Comparison of ENCODE assay signal across 21 cellular contexts in the genomic region with DNA sequence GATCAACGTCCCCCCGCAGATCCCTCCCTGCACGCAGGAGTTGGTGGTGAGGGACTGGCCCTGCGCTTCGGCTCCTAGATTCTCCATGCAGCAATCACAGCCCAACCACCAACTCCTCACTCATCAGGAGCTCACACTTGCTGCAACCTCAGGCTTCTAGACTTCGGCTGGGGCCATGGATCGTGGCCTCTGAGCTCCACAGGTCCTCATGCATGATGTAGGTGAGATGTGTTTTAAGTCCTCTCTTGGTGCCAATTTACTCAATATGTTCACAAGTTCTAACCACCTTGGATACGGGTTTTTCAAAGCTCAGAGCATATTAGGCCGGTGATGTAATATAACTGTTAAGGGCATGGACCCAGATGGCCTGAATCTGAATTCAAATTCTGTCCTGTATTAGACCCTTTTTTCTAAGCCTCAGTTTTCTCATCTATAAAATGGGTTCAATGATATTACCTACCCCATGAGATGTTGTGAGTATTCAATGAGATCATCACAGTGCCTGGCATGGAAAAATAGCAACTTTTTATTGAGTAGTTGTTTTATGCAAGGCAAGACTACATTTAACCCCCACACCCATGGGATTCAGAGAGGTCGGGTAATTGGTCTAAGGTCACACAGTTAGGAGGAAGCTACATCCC. TPM values are rescaled to one million over a fixed set of nuclear protein-coding genes. Genes with fewer than 3 reads are reported as not detected.
DNase-seq lines count a peak whose midpoint lies in the region; ATAC-seq, FAIRE-seq and TF ChIP-seq lines count a peak whose summit lies in the region.
"Had no signal": no experiment of that assay in that cellular context is flagged by ENCODE, and none has a peak within 500 bp of the region (broad histone marks: within the 10 kb centered on the region; RNA-seq: fewer than 3 reads in every experiment).

No MANE protein-coding gene starts in this region.

- H3T11ph ChIP-seq in H9 (ENCODE audit: low read length): no peak overlapping the region

- no peaks in the 10 kb centered on the region for H3K23me2 ChIP-seq in H9 (ENCODE audit: insufficient read length, low read depth, low read length, poor library complexity, severe bottlenecking)

- no TSS peak for BruUV-seq in K562 (replicated peaks; lab: Mats Ljungman, UMichigan)

- no peak for ATAC-seq in Right ventricle myocardium superior (ENCODE audit: poor library complexity)
- no peak for ATAC-seq in K562
- ATAC-seq in stimulated activated memory B cell treated with anti-CD40 and anti-IgM and Interleukin-4, amounts not matched to agents 10 μg/mL and 1 μg/mL and 100 μg/mL, for 72 hours: no peak
- ATAC-seq in HG03520 (IDR thresholded peaks at IDR 0.05; ENCODE audit: unreplicated experiment): no peak
- ATAC-seq in aorta (ENCODE audit: low FRiP score): no peak
- ATAC-seq: foreskin keratinocyte had no signal

- no peak overlapping the region for H4K8ac ChIP-seq in H9 (replicated peaks; ENCODE audit: insufficient read length, low read depth, low read length)

- CTCF ChIA-PET in K562 (lab: Yijun Ruan, JAX; ENCODE audit: low intra/inter-chr PET ratio): no interaction called here

- H2BK5ac ChIP-seq in H9 (ENCODE audit: insufficient read length, low read length): no peak overlapping the region

- H4K20me1 ChIP-seq in H9 (ENCODE audit: control insufficient read depth, insufficient read depth, insufficient read length) (no peaks in the 10 kb centered on the region), K562 (replicated peaks; ENCODE audit: control insufficient read depth, insufficient read depth, low read length) (0 out of 2 replicates have a peak, but pooled peaks cover 5% of the 10 kb centered on the region)

- peak overlapping the region in 2 of 3 experiments; percentile 3 to 12; a peak in 1 of 7 replicates for H3K27ac Mint-ChIP-seq in H9
- H3K27ac Mint-ChIP-seq in stimulated activated memory B cell treated with anti-CD40 and anti-IgM and Interleukin-4, amounts not matched to agents 10 μg/mL and 1 μg/mL and 100 μg/mL, for 72 hours: no peak overlapping the region
- H3K27ac Mint-ChIP-seq: stimulated activated naive CD8-positive, alpha-beta T cell treated with anti-CD3 and anti-CD28 coated beads, Interleukin-15, Interleukin-2, amounts not matched to agents 100 ng/mL and 50 ng/mL, for 24 hours had no signal

- peaks cover 10% of the 10 kb centered on the region for H3K27me3 Mint-ChIP-seq in H9 (ENCODE audit: low read depth)
- H3K27me3 Mint-ChIP-seq in stimulated activated memory B cell treated with anti-CD40 and anti-IgM and Interleukin-4, amounts not matched to agents 10 μg/mL and 1 μg/mL and 100 μg/mL, for 72 hours: no peaks in the 10 kb centered on the region
- H3K27me3 Mint-ChIP-seq: stimulated activated naive CD8-positive, alpha-beta T cell treated with anti-CD3 and anti-CD28 coated beads, Interleukin-15, Interleukin-2, amounts not matched to agents 100 ng/mL and 50 ng/mL, for 24 hours had no signal

- no peak overlapping the region for H2BK12ac ChIP-seq in H9 (ENCODE audit: insufficient read length, low read depth, low read length)

- no peak overlapping the region for H2BK15ac ChIP-seq in H9 (ENCODE audit: low read depth, low read length)

- peaks cover 8 to 11% of the 10 kb centered on the region in 2 experiments for H3K9me3 Mint-ChIP-seq in H9
- H3K9me3 Mint-ChIP-seq in stimulated activated memory B cell treated with anti-CD40 and anti-IgM and Interleukin-4, amounts not matched to agents 10 μg/mL and 1 μg/mL and 100 μg/mL, for 72 hours: peaks cover 4% of the 10 kb centered on the region

- TF ChIP-seq POLR2A in K562 (conservative IDR thresholded peaks at IDR 0.05): no peak

- H3K4me3 ChIP-seq in cardiac muscle cell (no peak overlapping the region), K562 (no peak overlapping the region), aorta (ENCODE audit: low read length in 2 of 2) (no peak overlapping the region)
- H3K4me3 ChIP-seq: uterus had no signal

- H3K4me2 ChIP-seq in H9 (ENCODE audit: insufficient read depth, insufficient read length, low read length) (no peak overlapping the region), K562 (ENCODE audit: insufficient read depth, low read length) (no peak overlapping the region)

- H3K36me3 Mint-ChIP-seq in H9 (ENCODE audit: insufficient read depth in 1 of 3, low read depth in 3 of 3): peaks cover 0 to 8% (median 8%) of the 10 kb centered on the region in 3 experiments; a peak in 5 of 7 replicates
- H3K36me3 Mint-ChIP-seq in stimulated activated memory B cell treated with anti-CD40 and anti-IgM and Interleukin-4, amounts not matched to agents 10 μg/mL and 1 μg/mL and 100 μg/mL, for 72 hours: peaks cover 6% of the 10 kb centered on the region

- no peaks in the 10 kb centered on the region for H3K36me3 ChIP-seq in cardiac muscle cell
- no peaks in the 10 kb centered on the region for H3K36me3 ChIP-seq in K562 (ENCODE audit: control insufficient read depth, insufficient read depth, low read length)
- no peaks in the 10 kb centered on the region for H3K36me3 ChIP-seq in aorta (ENCODE audit: control insufficient read depth in 1 of 2, insufficient read depth in 2 of 2, low read length in 1 of 2)
- H3K36me3 ChIP-seq: uterus had no signal

- H3K23ac ChIP-seq in H9 (ENCODE audit: insufficient read length, low read depth, low read length): no peak overlapping the region

- H3K14ac ChIP-seq in H9 (ENCODE audit: insufficient read depth, low read length): peak overlapping the region; percentile 16; the same call in 1 of the 2 replicates

- H2BK20ac ChIP-seq in H9 (ENCODE audit: low read depth, low read length, poor library complexity, severe bottlenecking): no peak overlapping the region

- H3K4me1 ChIP-seq in cardiac muscle cell (ENCODE audit: low read depth) (peaks cover 16% of the 10 kb centered on the region), H9 (ENCODE audit: insufficient read depth, low read length) (peaks cover 4% of the 10 kb centered on the region; the same call in 1 of the 2 replicates), K562 (replicated peaks in 1 of 2; ENCODE audit: control insufficient read depth in 2 of 2, insufficient read depth in 2 of 2, low read length in 2 of 2) (peaks cover 5 to 8% of the 10 kb centered on the region in 2 experiments; a peak in 3 of 5 replicates), aorta (ENCODE audit: control insufficient read depth in 1 of 2, insufficient read depth in 2 of 2, low read length in 2 of 2) (no peaks in the 10 kb centered on the region)
- H3K4me1 ChIP-seq: foreskin keratinocyte, uterus had no signal

- H3K9me1 ChIP-seq in K562 (ENCODE audit: control insufficient read depth, insufficient read depth, low read length): no peaks in the 10 kb centered on the region

- H3K56ac ChIP-seq in H9 (ENCODE audit: insufficient read length, low read depth, low read length): no peak overlapping the region

- peaks cover 14 to 23% of the 10 kb centered on the region in 2 experiments for H3K4me1 Mint-ChIP-seq in H9
- H3K4me1 Mint-ChIP-seq in stimulated activated memory B cell treated with anti-CD40 and anti-IgM and Interleukin-4, amounts not matched to agents 10 μg/mL and 1 μg/mL and 100 μg/mL, for 72 hours: peaks cover 25% of the 10 kb centered on the region

- H3K27me3 ChIP-seq in cardiac muscle cell (no peaks in the 10 kb centered on the region), H9 (ENCODE audit: insufficient read depth, low read length) (no peaks in the 10 kb centered on the region), K562 (ENCODE audit: control insufficient read depth in 2 of 2, insufficient read depth in 2 of 2, low read length in 2 of 2) (peaks cover 16 to 62% of the 10 kb centered on the region in 2 experiments), aorta (ENCODE audit: control insufficient read depth in 1 of 2, insufficient read depth in 2 of 2, low read length in 1 of 2) (no peaks in the 10 kb centered on the region)
- H3K27me3 ChIP-seq: foreskin keratinocyte, uterus had no signal

- H3K27ac ChIP-seq in cardiac muscle cell (peak overlapping the region; percentile 96), H9 (ENCODE audit: insufficient read length, low read depth, low read length) (no peak overlapping the region), K562 (ENCODE audit: extremely low read depth, low read depth, low read length) (no peak overlapping the region), aorta (ENCODE audit: low read depth in 1 of 2, low read length in 2 of 2) (no peak overlapping the region)
- H3K27ac ChIP-seq: foreskin keratinocyte, uterus had no signal

- H3K4ac ChIP-seq in H9 (ENCODE audit: low read depth, low read length): no peak overlapping the region

- H3K79me2 ChIP-seq in H9 (ENCODE audit: insufficient read depth, low read length): no peaks in the 10 kb centered on the region
- no peaks in the 10 kb centered on the region for H3K79me2 ChIP-seq in K562 (ENCODE audit: control insufficient read depth, insufficient read depth, low read length)

- DNase-seq in cardiac muscle cell (ENCODE audit: low read depth in 1 of 2, low spot score in 1 of 2) (no peak), Right ventricle myocardium superior (no peak), H9 (no peak), K562 (ENCODE audit: extremely low read depth in 1 of 4, low spot score in 3 of 4) (no peak), 8988T (no peak), aorta (no peak)
- DNase-seq: anterior cingulate cortex, foreskin keratinocyte, GDM1, NCI-H1930, NCI-H510A, uterus had no signal

- no peaks in the 10 kb centered on the region for H3K79me1 ChIP-seq in H9 (ENCODE audit: insufficient read depth, low read depth, low read length, poor library complexity, severe bottlenecking)

- no peak overlapping the region; a peak in 1 of 5 replicates for H3K4me3 Mint-ChIP-seq in H9
- H3K4me3 Mint-ChIP-seq in stimulated activated memory B cell treated with anti-CD40 and anti-IgM and Interleukin-4, amounts not matched to agents 10 μg/mL and 1 μg/mL and 100 μg/mL, for 72 hours: peak overlapping the region; percentile 32
- H3K4me3 Mint-ChIP-seq: stimulated activated naive CD8-positive, alpha-beta T cell treated with anti-CD3 and anti-CD28 coated beads, Interleukin-15, Interleukin-2, amounts not matched to agents 100 ng/mL and 50 ng/mL, for 24 hours had no signal

- no peak for TF ChIP-seq RAD21 in K562 (CRISPR knock-in tag; conservative IDR thresholded peaks at IDR 0.05 in 1 of 2, IDR thresholded peaks at IDR 0.05 in 1 of 2)

- H2AK5ac ChIP-seq in H9 (ENCODE audit: insufficient read length, low read length): no peak overlapping the region

- no peak overlapping the region for H2BK120ac ChIP-seq in H9 (ENCODE audit: low read depth, low read length, poor library complexity, severe bottlenecking)

- H4K91ac ChIP-seq in H9 (ENCODE audit: insufficient read length, low read depth, low read length): no peak overlapping the region

- intact Hi-C loops in Right ventricle myocardium superior (cut with DNase I): no loop called here
- intact Hi-C loops in K562 (cut with micrococcal nuclease): no loop called here
- intact Hi-C loops in aorta (cut with DNase I): no loop called here

- H2AFZ ChIP-seq in H9 (ENCODE audit: low read length): no peak overlapping the region
- H2AFZ ChIP-seq in K562 (ENCODE audit: low read depth, low read length): no peak overlapping the region

- H3K18ac ChIP-seq in H9 (ENCODE audit: insufficient read length, low read depth, low read length): peak overlapping the region; percentile 12

- H3K9me3 ChIP-seq in cardiac muscle cell (ENCODE audit: low read depth) (no peaks in the 10 kb centered on the region), H9 (ENCODE audit: control insufficient read depth, low read depth, low read length) (no peaks in the 10 kb centered on the region), K562 (replicated peaks; ENCODE audit: control insufficient read depth, insufficient read depth, low read depth, low read length) (no peaks in the 10 kb centered on the region), aorta (ENCODE audit: control insufficient read depth, low read length) (no peaks in the 10 kb centered on the region)
- H3K9me3 ChIP-seq: uterus had no signal

- POLR2A ChIA-PET in K562 (lab: Yijun Ruan, JAX): interaction anchor here (0.5 to 0.8 kb wide), 4 partner anchors 8 to 299 kb away, joined by 3 to 5 read pairs (median 3); no protein-coding TSS in a partner anchor

- no peak for TF ChIP-seq EP300 in K562 (IDR thresholded peaks at IDR 0.05; ENCODE audit: low read length)

- in situ Hi-C loops in K562 (cut with MboI): no loop called here

- no CpG with 5 or more reads among the region's 10 CpGs for WGBS in H9 (ENCODE audit: extremely low coverage, insufficient read length, low lambda C conversion rate)
- 16% methylated on average over 10 of the region's 10 CpGs for WGBS in K562 (ENCODE audit: insufficient coverage, low coverage, missing lambda C conversion rate)
- 83 to 87% methylated on average over 10 of the region's 10 CpGs for WGBS in aorta, 2 donors

- no peak overlapping the region for H4K5ac ChIP-seq in H9 (ENCODE audit: insufficient read length, low read depth, low read length)

- no peak for FAIRE-seq in K562 (lab: Jason Lieb, UNC)
- FAIRE-seq: H54 had no signal

- no peak for TF ChIP-seq CTCF in cardiac muscle cell (IDR thresholded peaks at IDR 0.05; ENCODE audit: low read depth, low read length)
- TF ChIP-seq CTCF in H9 (conservative IDR thresholded peaks at IDR 0.05): no peak
- TF ChIP-seq CTCF in K562 (IDR thresholded peaks at IDR 0.05 in 2 of 3, conservative IDR thresholded peaks at IDR 0.05 in 1 of 3; ENCODE audit: insufficient read depth in 2 of 3, low read depth in 1 of 3, low read length in 3 of 3): no peak

- H3K9ac ChIP-seq in H9 (ENCODE audit: extremely low read depth, insufficient read length, low read length) (no peak overlapping the region), K562 (ENCODE audit: insufficient read depth in 1 of 2, low read depth in 2 of 2, low read length in 2 of 2) (no peak overlapping the region)

RNA-seq across cellular contexts. Expression of a gene that starts 31.0 kb away (rescaled TPM):
- total RNA-seq in cardiac muscle cell: not detected in 2 replicates
- polyA plus RNA-seq in cardiac muscle cell: not detected in 2 replicates
- not detected for total RNA-seq in Right ventricle myocardium superior
- not detected in 2 replicates for total RNA-seq in H9 (2021)
- total RNA-seq in K562 (2011; cell fraction: chromatin; rRNA removed; ENCODE audit: low replicate concordance): not detected in 2 replicates
- total RNA-seq in K562 (2011; cell fraction: nucleolus; rRNA removed): not detected in 2 replicates
- not detected in 2 replicates for total RNA-seq in K562 (2011; cell fraction: nucleoplasm; rRNA removed)
- total RNA-seq in K562 (2014; rRNA removed): not detected in 2 replicates
- total RNA-seq in K562 (2014; rRNA removed; fragmentation: Illumina TruSeq; extraction: Trizol): not detected in 2 replicates
- total RNA-seq in K562 (2015; rRNA removed; fragmentation: Illumina TruSeq; extraction: Trizol): not detected in 2 replicates
- not detected in 2 replicates for total RNA-seq in K562 (2021)
- not detected in 2 replicates for polyA plus RNA-seq in K562 (2011; rRNA removed)
- polyA plus RNA-seq in K562 (2011; cell fraction: cytosol; rRNA removed): not detected in 2 replicates
- polyA plus RNA-seq in K562 (2011; cell fraction: nucleus; rRNA removed): not detected in 2 replicates
- not detected in 2 replicates for polyA plus RNA-seq in K562 (2012)
- polyA plus RNA-seq in K562 (2014; fragmentation: Illumina TruSeq; extraction: Trizol): not detected in 2 replicates
- polyA plus RNA-seq in K562 (2014; fragmentation: Nextera tagmentation; extraction: Ambion mirVana): not detected
- not detected in 2 replicates for polyA plus RNA-seq in K562 (2014; rRNA removed)
- polyA minus RNA-seq in K562 (2011; rRNA and poly(A)+ RNA removed): not detected in 2 replicates
- polyA minus RNA-seq in K562 (2011; cell fraction: cytosol; rRNA and poly(A)+ RNA removed): not detected in 2 replicates
- not detected in 2 replicates for polyA minus RNA-seq in K562 (2011; cell fraction: nucleus; rRNA and poly(A)+ RNA removed)
- total RNA-seq in aorta: not detected
- polyA plus RNA-seq in aorta: not detected
- total RNA-seq: chondrocyte, foreskin keratinocyte, HT-29, MCF 10A, OCI-LY7, posterior vena cava, uterus had no signal
- polyA plus RNA-seq: foreskin keratinocyte had no signal

RNA-seq across cellular contexts. Expression of a gene that starts 34.3 kb away (rescaled TPM):
- not detected in 2 replicates for total RNA-seq in cardiac muscle cell
- not detected in 2 replicates for polyA plus RNA-seq in cardiac muscle cell
- total RNA-seq in Right ventricle myocardium superior: not detected
- total RNA-seq in H9 (2021): not detected in 2 replicates
- not detected in 2 replicates for total RNA-seq in K562 (2011; cell fraction: chromatin; rRNA removed; ENCODE audit: low replicate concordance)
- total RNA-seq in K562 (2011; cell fraction: nucleolus; rRNA removed): not detected in 2 replicates
- total RNA-seq in K562 (2011; cell fraction: nucleoplasm; rRNA removed): not detected in 2 replicates
- total RNA-seq in K562 (2014; rRNA removed): not detected in 2 replicates
- not detected in 2 replicates for total RNA-seq in K562 (2014; rRNA removed; fragmentation: Illumina TruSeq; extraction: Trizol)
- not detected in 2 replicates for total RNA-seq in K562 (2015; rRNA removed; fragmentation: Illumina TruSeq; extraction: Trizol)
- total RNA-seq in K562 (2021): 0.11 TPM in 1 of 2 replicates, not detected in the other
- polyA plus RNA-seq in K562 (2011; rRNA removed): not detected in 2 replicates
- polyA plus RNA-seq in K562 (2011; cell fraction: cytosol; rRNA removed): not detected in 2 replicates
- not detected in 2 replicates for polyA plus RNA-seq in K562 (2011; cell fraction: nucleus; rRNA removed)
- polyA plus RNA-seq in K562 (2012): not detected in 2 replicates
- polyA plus RNA-seq in K562 (2014; fragmentation: Illumina TruSeq; extraction: Trizol): not detected in 2 replicates
- not detected for polyA plus RNA-seq in K562 (2014; fragmentation: Nextera tagmentation; extraction: Ambion mirVana)
- not detected in 2 replicates for polyA plus RNA-seq in K562 (2014; rRNA removed)
- polyA minus RNA-seq in K562 (2011; rRNA and poly(A)+ RNA removed): not detected in 2 replicates
- 1.1 TPM in 1 of 2 replicates, not detected in the other for polyA minus RNA-seq in K562 (2011; cell fraction: cytosol; rRNA and poly(A)+ RNA removed)
- polyA minus RNA-seq in K562 (2011; cell fraction: nucleus; rRNA and poly(A)+ RNA removed): not detected in 2 replicates
- total RNA-seq in aorta: not detected
- not detected for polyA plus RNA-seq in aorta
- total RNA-seq: chondrocyte, foreskin keratinocyte, HT-29, MCF 10A, OCI-LY7, posterior vena cava, uterus had no signal
- polyA plus RNA-seq: foreskin keratinocyte had no signal

RNA-seq across cellular contexts. Expression of a gene that starts 58.3 kb away (rescaled TPM):
- total RNA-seq in cardiac muscle cell: not detected in 2 replicates
- not detected in 2 replicates for polyA plus RNA-seq in cardiac muscle cell
- not detected for total RNA-seq in Right ventricle myocardium superior
- total RNA-seq in H9 (2021): not detected in 2 replicates
- total RNA-seq in K562 (2011; cell fraction: chromatin; rRNA removed; ENCODE audit: low replicate concordance): not detected in 2 replicates
- not detected in 2 replicates for total RNA-seq in K562 (2011; cell fraction: nucleolus; rRNA removed)
- not detected in 2 replicates for total RNA-seq in K562 (2011; cell fraction: nucleoplasm; rRNA removed)
- not detected in 2 replicates for total RNA-seq in K562 (2014; rRNA removed)
- not detected in 2 replicates for total RNA-seq in K562 (2014; rRNA removed; fragmentation: Illumina TruSeq; extraction: Trizol)
- not detected in 2 replicates for total RNA-seq in K562 (2015; rRNA removed; fragmentation: Illumina TruSeq; extraction: Trizol)
- not detected in 2 replicates for total RNA-seq in K562 (2021)
- polyA plus RNA-seq in K562 (2011; rRNA removed): not detected in 2 replicates
- polyA plus RNA-seq in K562 (2011; cell fraction: cytosol; rRNA removed): not detected in 2 replicates
- not detected in 2 replicates for polyA plus RNA-seq in K562 (2011; cell fraction: nucleus; rRNA removed)
- polyA plus RNA-seq in K562 (2012): not detected in 2 replicates
- polyA plus RNA-seq in K562 (2014; fragmentation: Illumina TruSeq; extraction: Trizol): not detected in 2 replicates
- not detected for polyA plus RNA-seq in K562 (2014; fragmentation: Nextera tagmentation; extraction: Ambion mirVana)
- polyA plus RNA-seq in K562 (2014; rRNA removed): not detected in 2 replicates
- not detected in 2 replicates for polyA minus RNA-seq in K562 (2011; rRNA and poly(A)+ RNA removed)
- not detected in 2 replicates for polyA minus RNA-seq in K562 (2011; cell fraction: cytosol; rRNA and poly(A)+ RNA removed)
- not detected in 2 replicates for polyA minus RNA-seq in K562 (2011; cell fraction: nucleus; rRNA and poly(A)+ RNA removed)
- not detected for total RNA-seq in aorta
- not detected for polyA plus RNA-seq in aorta
- total RNA-seq: chondrocyte, foreskin keratinocyte, HT-29, MCF 10A, OCI-LY7, posterior vena cava, uterus had no signal
- polyA plus RNA-seq: foreskin keratinocyte had no signal
